In the genomic region with DNA sequence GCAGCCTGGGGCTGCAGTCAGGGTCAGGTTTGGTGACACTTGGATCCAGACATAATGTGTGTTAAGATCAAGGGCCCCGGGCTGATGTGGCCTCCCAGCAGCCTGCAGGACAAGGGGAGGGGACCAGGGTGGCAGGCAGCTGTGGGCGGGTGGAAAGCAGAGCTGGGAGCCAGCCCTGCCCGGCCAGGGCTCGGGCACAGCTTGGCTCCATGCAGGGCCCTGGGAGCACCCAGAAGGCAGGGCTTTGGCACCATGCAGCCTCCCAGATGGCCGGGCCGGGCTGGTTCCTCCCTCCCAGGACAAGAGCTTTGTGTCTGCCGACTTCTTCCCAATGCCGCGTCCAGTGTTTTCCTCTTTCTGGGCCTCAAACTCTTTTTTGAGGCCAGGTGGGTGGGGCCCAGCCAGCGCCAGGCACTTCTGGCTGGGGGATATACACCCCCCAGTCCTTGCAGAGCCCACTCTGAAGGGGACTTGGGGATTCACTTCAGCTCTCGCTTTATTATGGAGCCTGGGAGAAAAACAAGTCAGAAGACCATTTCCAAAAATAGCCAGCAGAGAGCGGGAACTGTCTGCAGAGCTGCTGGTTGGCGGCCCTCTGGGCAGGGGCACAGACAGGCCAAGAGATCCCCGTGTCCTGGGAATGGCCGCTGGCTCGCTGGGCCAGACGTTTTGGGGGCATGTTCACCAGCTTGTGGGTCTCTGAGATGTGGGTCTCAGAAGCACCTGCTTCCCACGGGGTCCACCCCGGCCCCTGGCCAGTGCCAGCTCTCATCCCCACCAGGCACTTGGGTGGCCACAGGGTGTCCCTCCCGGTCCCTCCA, we compare ENCODE assay signal across 12 cellular contexts.
DNase-seq lines count a peak whose midpoint lies in the region; ATAC-seq, FAIRE-seq and TF ChIP-seq lines count a peak whose summit lies in the region.
"Had no signal": no experiment of that assay in that cellular context is flagged by ENCODE, and none has a peak within 500 bp of the region (broad histone marks: within the 10 kb centered on the region; RNA-seq: fewer than 3 reads in every experiment).

No MANE protein-coding gene starts in this region.

- peaks cover 0 to 14% (median 0%) of the 10 kb centered on the region in 9 donors for H3K27me3 ChIP-seq in heart left ventricle

- H3K27me3 Mint-ChIP-seq in brain, result no peaks in the 10 kb centered on the region
- H3K27me3 Mint-ChIP-seq: activated CD4-positive, alpha-beta T cell treated with anti-CD3 and anti-CD28 coated beads, Interleukin-2, amount 10 ng/mL, durations not matched to agents 7 days and 5 days had no signal

- H3K36me3 Mint-ChIP-seq in brain, result no peaks in the 10 kb centered on the region

- H3K27ac ChIP-seq in heart left ventricle, result peak overlapping the region; percentile 85 to 98 (median 93)

- DNase-seq in AG10803 (ENCODE audit: low read depth) (no peak), heart left ventricle (peak; percentile 70 to 88 (median 81)), posterior cingulate gyrus (peak; percentile 72 to 97 (median 80)), NCI-H524 (lab: John Stamatoyannopoulos, UW) (no peak), SK-N-DZ (ENCODE audit: low spot score) (no peak), D721Med (ENCODE audit: insufficient read length, low spot score) (no peak)
- DNase-seq in activated CD4-positive, alpha-beta T cell treated with anti-CD3 and anti-CD28 coated beads, Interleukin-2, amount 50 U/mL, for 4 hours, result no peak
- DNase-seq: activated CD4-positive, alpha-beta T cell treated with anti-CD3 and anti-CD28 coated beads, Interleukin-2, amount 10 ng/mL, durations not matched to agents 7 days and 5 days; NCI-H1105 treated with DMSO at 0.1 percent for 48 hours; stimulated activated CD4-positive, alpha-beta T cell treated with anti-CD3 and anti-CD28 coated beads, Interleukin-15, amount 100 ng/mL, for 24 hours had no signal

- H3K4me3 ChIP-seq in AG10803 (ENCODE audit: low read length) (no peak overlapping the region), heart left ventricle (peak overlapping the region in 1 of 12 donors; percentile 10)

- TF ChIP-seq CTCF in AG10803 (conservative IDR thresholded peaks at IDR 0.05; ENCODE audit: low read length), result peak; percentile 14; the same call in 1 of the 2 replicates
- TF ChIP-seq CTCF in brain (conservative IDR thresholded peaks at IDR 0.05), result peak in 1 of 2 experiments; percentile 17
- peak in 7 of 12 donors; percentile 10 to 38 (median 22) for TF ChIP-seq CTCF in heart left ventricle (IDR thresholded peaks at IDR 0.05)
- TF ChIP-seq CTCF in D721Med (IDR thresholded peaks at IDR 0.05; ENCODE audit: insufficient read depth, missing control alignments), result no peak

- 21 to 36% (median 30%) methylated on average over 17 to 20 of the region's 20 CpGs for WGBS in heart left ventricle, 4 donors

- H3K4me1 ChIP-seq in heart left ventricle, result peaks cover 0 to 95% (median 55%) of the 10 kb centered on the region in 12 donors

- peak in 1 of 2 donors; percentile 49 for TF ChIP-seq POLR2A in heart left ventricle (IDR thresholded peaks at IDR 0.05)

- no peaks in the 10 kb centered on the region for H3K36me3 ChIP-seq in heart left ventricle

- peak overlapping the region in 2 of 5 experiments; percentile 29 to 50 for H3K4me3 Mint-ChIP-seq in brain
- H3K4me3 Mint-ChIP-seq: activated CD4-positive, alpha-beta T cell treated with anti-CD3 and anti-CD28 coated beads, Interleukin-2, amount 10 ng/mL, durations not matched to agents 7 days and 5 days had no signal

- ATAC-seq in heart left ventricle, result peak; percentile 52 to 68 (median 56)

- FAIRE-seq in D721Med (lab: Jason Lieb, UNC), result no peak
- FAIRE-seq: HTR-8/SVneo had no signal

- peak overlapping the region; percentile 81 to 98 (median 90) for H3K27ac Mint-ChIP-seq in brain
- H3K27ac Mint-ChIP-seq: activated CD4-positive, alpha-beta T cell treated with anti-CD3 and anti-CD28 coated beads, Interleukin-2, amount 10 ng/mL, durations not matched to agents 7 days and 5 days had no signal

- H3K9me3 Mint-ChIP-seq in brain, result peaks cover 0 to 5% (median 0%) of the 10 kb centered on the region in 5 experiments
- H3K9me3 Mint-ChIP-seq: activated CD4-positive, alpha-beta T cell treated with anti-CD3 and anti-CD28 coated beads, Interleukin-2, amount 10 ng/mL, durations not matched to agents 7 days and 5 days had no signal

- no peaks in the 10 kb centered on the region for H3K9me3 ChIP-seq in heart left ventricle

- intact Hi-C loops in heart left ventricle (cut with DNase I), result loop anchor here in 4 of 10 donors (1.0 to 5.0 kb wide), 4 partner anchors 38 to 283 kb away; partner anchors contain the start of gene PRDM16 (in 2 of the 4)
- intact Hi-C loops in posterior cingulate gyrus (cut with DNase I), result no loop called here

- H3K4me1 Mint-ChIP-seq in brain, result peaks cover 91% of the 10 kb centered on the region
- H3K4me1 Mint-ChIP-seq: activated CD4-positive, alpha-beta T cell treated with anti-CD3 and anti-CD28 coated beads, Interleukin-2, amount 10 ng/mL, durations not matched to agents 7 days and 5 days had no signal

Comparison
In these comparisons a context has a peak if more than half of its experiments do, and no peak if none do; other contexts are left out.
1. DNase-seq: peak in heart left ventricle (5 of 5) and posterior cingulate gyrus (10 of 10); none in AG10803 (single experiment), activated CD4-positive, alpha-beta T cell treated with anti-CD3 and anti-CD28 coated beads, Interleukin-2, amount 50 U/mL, for 4 hours (0 of 2), NCI-H524 (0 of 2), SK-N-DZ (single experiment) and D721Med (single experiment).